Comparison of ENCODE assay signal across 12 cellular contexts in the genomic region with DNA sequence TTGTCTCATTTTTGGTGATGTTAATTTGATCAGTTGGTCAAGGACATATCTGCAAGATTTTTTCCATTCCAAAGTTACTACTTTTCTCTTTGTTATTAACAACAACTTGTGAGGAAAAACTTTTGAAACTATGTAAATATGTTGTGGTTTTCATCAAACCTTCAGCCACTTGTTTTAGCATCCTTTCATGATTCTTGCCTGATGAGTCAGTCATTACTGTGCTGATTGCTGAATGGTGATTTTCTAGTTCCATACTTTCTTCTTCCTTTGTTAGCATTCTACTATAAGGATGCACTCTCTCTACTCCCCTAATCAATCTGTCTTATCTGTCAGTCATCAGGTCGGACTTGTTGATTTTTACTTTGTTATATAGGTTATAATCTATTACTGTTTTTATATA. TPM values are rescaled to one million over a fixed set of nuclear protein-coding genes. Genes with fewer than 3 reads are reported as not detected.
DNase-seq lines count a peak whose midpoint lies in the region; ATAC-seq, FAIRE-seq and TF ChIP-seq lines count a peak whose summit lies in the region.
"Had no signal": no experiment of that assay in that cellular context is flagged by ENCODE, and none has a peak within 500 bp of the region (broad histone marks: within the 10 kb centered on the region; RNA-seq: fewer than 3 reads in every experiment).

No MANE protein-coding gene starts in this region.

- peak; percentile 82 for FAIRE-seq in GM19239 (lab: Jason Lieb, UNC)

- H3K4me1 ChIP-seq in RWPE2 (ENCODE audit: insufficient read depth, poor library complexity, severe bottlenecking), result peaks cover 11% of the 10 kb centered on the region

- no peaks in the 10 kb centered on the region for H3K27me3 ChIP-seq in RWPE2 (ENCODE audit: insufficient read depth, poor library complexity, severe bottlenecking)
- H3K27me3 ChIP-seq: spleen had no signal

- no peaks in the 10 kb centered on the region for H3K9me3 ChIP-seq in RWPE2 (ENCODE audit: severe bottlenecking)
- H3K9me3 ChIP-seq: spleen had no signal

- H3K4me3 ChIP-seq in RWPE2 (ENCODE audit: severe bottlenecking), result no peak overlapping the region
- H3K4me3 ChIP-seq in epithelial cell of proximal tubule (ENCODE audit: low read depth, low read length), result no peak overlapping the region
- H3K4me3 ChIP-seq: spleen had no signal

- no peak for TF ChIP-seq CTCF in RWPE2 (IDR thresholded peaks at IDR 0.05; ENCODE audit: poor library complexity, severe bottlenecking)
- TF ChIP-seq CTCF in epithelial cell of proximal tubule (conservative IDR thresholded peaks at IDR 0.05; ENCODE audit: low read depth, low read length), result no peak

- DNase-seq in A172 (ENCODE audit: low spot score) (peak; percentile 83), GM19239 (ENCODE audit: insufficient read length, low spot score) (no peak), RWPE2 (ENCODE audit: low spot score) (no peak), epithelial cell of proximal tubule (ENCODE audit: low read depth) (peak; percentile 10), iPS-NIHi7 (ENCODE audit: extremely low spot score) (no peak), NCI-H1694 (lab: John Stamatoyannopoulos, UW) (no peak)
- DNase-seq in stimulated activated naive CD4-positive, alpha-beta T cell treated with Interleukin-2 at 50 U/mL for 16 hours (lab: John Stamatoyannopoulos, UW), result no peak
- DNase-seq: C1 segment of cervical spinal cord, H9, NCI-H446 treated with DMSO at 0.1 percent for 48 hours, spleen had no signal

- ATAC-seq in RWPE2 (ENCODE audit: low read depth) (peak; percentile 84), GM19452 (IDR thresholded peaks at IDR 0.05; ENCODE audit: unreplicated experiment) (no peak)

- peak overlapping the region; percentile 13 for H3K27ac ChIP-seq in RWPE2 (ENCODE audit: poor library complexity, severe bottlenecking)
- H3K27ac ChIP-seq: spleen had no signal

- peaks cover 92% of the 10 kb centered on the region for H3K36me3 ChIP-seq in RWPE2 (ENCODE audit: low read depth)

RNA-seq across cellular contexts. Expression of a gene that starts 10.9 kb away (rescaled TPM):
- 26.0 and 41.6 TPM in 2 replicates for total RNA-seq in A172 (2014; rRNA removed; shearing (Covaris generic))
- total RNA-seq in epithelial cell of proximal tubule, result 11.7 and 20.8 TPM in 2 replicates

Comparison
In these comparisons a context has a peak if more than half of its experiments do, and no peak if none do; other contexts are left out.
1. DNase-seq: peak in A172 (single experiment) and epithelial cell of proximal tubule (single experiment); none in GM19239 (single experiment), RWPE2 (single experiment), iPS-NIHi7 (single experiment), stimulated activated naive CD4-positive, alpha-beta T cell treated with Interleukin-2 at 50 U/mL for 16 hours (single experiment) and NCI-H1694 (single experiment).